ENCODE assay signal across 8 cellular contexts in genomic region chr6:36546958-36547645, GRCh38. TPM values are rescaled to one million over a fixed set of nuclear protein-coding genes. Genes with fewer than 3 reads are reported as not detected.
DNase-seq lines count a peak whose midpoint lies in the region; ATAC-seq, FAIRE-seq and TF ChIP-seq lines count a peak whose summit lies in the region.

Gene STK38 (minus strand): TSS chr6:36547479. CDS start chr6:36540202, 7,277 bp downstream.

- H3K9ac ChIP-seq in kidney (ENCODE audit: low read length in 2 of 2) = peak within 1 kb of the TSS; percentile 81 to 93

- no peaks in the 10 kb centered on the region for H3K36me3 ChIP-seq in kidney (ENCODE audit: control insufficient read depth in 1 of 2, insufficient read depth in 2 of 2, low read length in 2 of 2)

- H3K9me3 ChIP-seq in kidney (ENCODE audit: control insufficient read depth in 1 of 2, low read length in 2 of 2) = no peaks in the 10 kb centered on the region

- peak; percentile 47 for DNase-seq in AG09309 (ENCODE audit: low read depth)
- DNase-seq in NCI-H510A (lab: John Stamatoyannopoulos, UW) = peak; percentile 73
- peak; percentile 90 for DNase-seq in activated CD4-positive, alpha-beta T cell treated with anti-CD3 and anti-CD28 coated beads for 1 hour
- peak; percentile 20 to 42 for DNase-seq in cerebellar nuclear complex (lab: John Stamatoyannopoulos, UW)
- DNase-seq in kidney = peak; percentile 98
- peak; percentile 89 to 95 for DNase-seq in stimulated activated CD4-positive, alpha-beta T cell treated with anti-CD3 and anti-CD28 coated beads, Interleukin-15, amount 100 ng/mL, for 1 hour (ENCODE audit: low read depth in 1 of 2, low spot score in 1 of 2)

- peak; percentile 96 for TF ChIP-seq POLR2A in GM19099 (IDR thresholded peaks at IDR 0.05; ENCODE audit: extremely low read depth, insufficient read length, low read depth)

- intact Hi-C loops in kidney (cut with DNase I) = no loop called here

- H3K4me1 ChIP-seq in kidney (ENCODE audit: control insufficient read depth in 1 of 2, insufficient read depth in 1 of 2, low read depth in 1 of 2, low read length in 2 of 2) = peaks cover 7 to 24% of the 10 kb centered on the region in 2 donors

- peak; percentile 61 for ATAC-seq in HG03439 (IDR thresholded peaks at IDR 0.05; ENCODE audit: unreplicated experiment)

- peak; percentile 6 for TF ChIP-seq CTCF in AG09309 (IDR thresholded peaks at IDR 0.05; ENCODE audit: control insufficient read depth, insufficient read depth, low read depth, low read length, missing control alignments)
- TF ChIP-seq CTCF in kidney (IDR thresholded peaks at IDR 0.05; ENCODE audit: borderline replicate concordance, extremely low read depth, insufficient read depth) = no peak

- peak within 1 kb of the TSS; percentile 100 for H3K4me3 ChIP-seq in AG09309 (ENCODE audit: control insufficient read depth, low read depth, low read length)
- H3K4me3 ChIP-seq in kidney (ENCODE audit: low read length in 2 of 2) = peak within 1 kb of the TSS; percentile 88 to 95

- FAIRE-seq in kidney (lab: Jason Lieb, UNC) = no peak

- H3K27ac ChIP-seq in kidney (ENCODE audit: low read depth in 2 of 2, low read length in 2 of 2) = peak within 1 kb of the TSS; percentile 92 to 95

RNA-seq across cellular contexts. Expression of gene STK38, which starts in this region (rescaled TPM):
- total RNA-seq in kidney = 30.4 TPM
- polyA plus RNA-seq in kidney (ENCODE audit: insufficient read depth, low read depth, low replicate concordance) = 21.3 TPM

Comparison
In these comparisons a context has a peak if more than half of its experiments do, and no peak if none do; other contexts are left out.
1. Peak in every context shown above with its lines: DNase-seq, ATAC-seq, H3K4me3 ChIP-seq and H3K27ac ChIP-seq.
2. DNase-seq: peak in every context shown above with its lines; median percentile 98 in kidney; 92 in stimulated activated CD4-positive, alpha-beta T cell treated with anti-CD3 and anti-CD28 coated beads, Interleukin-15, amount 100 ng/mL, for 1 hour; 90 in activated CD4-positive, alpha-beta T cell treated with anti-CD3 and anti-CD28 coated beads for 1 hour; 73 in NCI-H510A; 47 in AG09309; 31 in cerebellar nuclear complex.